Comparison of ENCODE assay signal across 11 cellular contexts in genomic region chr3:71301001-71301400, GRCh38.
DNase-seq lines count a peak whose midpoint lies in the region; ATAC-seq and TF ChIP-seq lines count a peak whose summit lies in the region.
"Had no signal": no experiment of that assay in that cellular context is flagged by ENCODE, and none has a peak within 500 bp of the region (broad histone marks: within the 10 kb centered on the region; RNA-seq: fewer than 3 reads in every experiment).

No MANE protein-coding gene starts in this region.

- H3K4me1 ChIP-seq in rectal smooth muscle tissue (ENCODE audit: control insufficient read depth, insufficient read depth, low read length) (peaks cover 14% of the 10 kb centered on the region), Peyer's patch (peaks cover 0 to 15% (median 0%) of the 10 kb centered on the region in 4 donors)
- H3K4me1 ChIP-seq: testis had no signal

- TF ChIP-seq CTCF in Peyer's patch (IDR thresholded peaks at IDR 0.05) = no peak

- ATAC-seq in GM21825 (IDR thresholded peaks at IDR 0.05; ENCODE audit: unreplicated experiment) = peak; percentile 60
- ATAC-seq: Panc1 had no signal

- H3K36me3 Mint-ChIP-seq in activated CD4-positive, alpha-beta T cell treated with anti-CD3 and anti-CD28 coated beads, Interleukin-2, amount 10 ng/mL, durations not matched to agents 7 days and 5 days (ENCODE audit: low read depth) = peaks cover 19% of the 10 kb centered on the region
- no peaks in the 10 kb centered on the region for H3K36me3 Mint-ChIP-seq in T-helper 1 cell treated with Interleukin-12 subunit alpha and Interleukin-12 subunit beta and Interleukin-4 antibody, amounts not matched to agents 30 μg/mL and 1 μg/mL, for 36 hours (ENCODE audit: low read depth)

- no peak for DNase-seq in activated CD4-positive, alpha-beta T cell treated with anti-CD3 and anti-CD28 coated beads, Interleukin-2, amount 10 ng/mL, durations not matched to agents 7 days and 5 days
- no peak for DNase-seq in activated CD4-positive, alpha-beta T cell treated with anti-CD3 and anti-CD28 coated beads, Interleukin-2, amount 50 U/mL, for 4 hours
- DNase-seq in Peyer's patch = no peak
- DNase-seq in SIG-M5 treated with dmso at 0.1 percent for 504 hours (lab: John Stamatoyannopoulos, UW; ENCODE audit: unreplicated experiment) = no peak
- no peak for DNase-seq in NCI-H1930 (lab: John Stamatoyannopoulos, UW)
- DNase-seq: testis, WERI-Rb-1 had no signal

- peak overlapping the region; percentile 64 for H3K27ac Mint-ChIP-seq in activated CD4-positive, alpha-beta T cell treated with anti-CD3 and anti-CD28 coated beads, Interleukin-2, amount 10 ng/mL, durations not matched to agents 7 days and 5 days
- peak overlapping the region; percentile 15 for H3K27ac Mint-ChIP-seq in T-helper 1 cell treated with Interleukin-12 subunit alpha and Interleukin-12 subunit beta and Interleukin-4 antibody, amounts not matched to agents 30 μg/mL and 1 μg/mL, for 36 hours

- peaks cover 66% of the 10 kb centered on the region for H3K4me1 Mint-ChIP-seq in activated CD4-positive, alpha-beta T cell treated with anti-CD3 and anti-CD28 coated beads, Interleukin-2, amount 10 ng/mL, durations not matched to agents 7 days and 5 days
- H3K4me1 Mint-ChIP-seq in T-helper 1 cell treated with Interleukin-12 subunit alpha and Interleukin-12 subunit beta and Interleukin-4 antibody, amounts not matched to agents 30 μg/mL and 1 μg/mL, for 36 hours (ENCODE audit: low read depth) = peaks cover 39% of the 10 kb centered on the region

- peaks cover 20% of the 10 kb centered on the region for H3K27me3 Mint-ChIP-seq in activated CD4-positive, alpha-beta T cell treated with anti-CD3 and anti-CD28 coated beads, Interleukin-2, amount 10 ng/mL, durations not matched to agents 7 days and 5 days
- H3K27me3 Mint-ChIP-seq in T-helper 1 cell treated with Interleukin-12 subunit alpha and Interleukin-12 subunit beta and Interleukin-4 antibody, amounts not matched to agents 30 μg/mL and 1 μg/mL, for 36 hours (ENCODE audit: low read depth) = peaks cover 93% of the 10 kb centered on the region

- POLR2A ChIA-PET in activated CD4-positive, alpha-beta T cell treated with anti-CD3 and anti-CD28 coated beads, Interleukin-2, amount 10 ng/mL, durations not matched to agents 7 days and 5 days (lab: Charles Lee) = no interaction called here

- peak overlapping the region; percentile 22 for H3K9ac ChIP-seq in rectal smooth muscle tissue (ENCODE audit: low read length)

- peak overlapping the region; percentile 53 for H3K4me3 Mint-ChIP-seq in activated CD4-positive, alpha-beta T cell treated with anti-CD3 and anti-CD28 coated beads, Interleukin-2, amount 10 ng/mL, durations not matched to agents 7 days and 5 days
- peak overlapping the region; percentile 22 for H3K4me3 Mint-ChIP-seq in T-helper 1 cell treated with Interleukin-12 subunit alpha and Interleukin-12 subunit beta and Interleukin-4 antibody, amounts not matched to agents 30 μg/mL and 1 μg/mL, for 36 hours

- no peaks in the 10 kb centered on the region for H3K9me3 ChIP-seq in Peyer's patch
- H3K9me3 ChIP-seq: testis had no signal

- H3K27ac ChIP-seq in rectal smooth muscle tissue (ENCODE audit: low read depth, low read length) = no peak overlapping the region
- peak overlapping the region in 1 of 4 donors; percentile 1 for H3K27ac ChIP-seq in Peyer's patch
- H3K27ac ChIP-seq: testis, WERI-Rb-1 had no signal

- H3K27me3 ChIP-seq in rectal smooth muscle tissue (ENCODE audit: control insufficient read depth, insufficient read depth, low read length) (no peaks in the 10 kb centered on the region), Peyer's patch (no peaks in the 10 kb centered on the region)
- H3K27me3 ChIP-seq: testis had no signal

- no peak for TF ChIP-seq POLR2A in Peyer's patch (IDR thresholded peaks at IDR 0.05)

- CTCF ChIA-PET in activated CD4-positive, alpha-beta T cell treated with anti-CD3 and anti-CD28 coated beads, Interleukin-2, amount 10 ng/mL, durations not matched to agents 7 days and 5 days (lab: Charles Lee) = interaction anchor here (1.2 kb wide), 1 partner anchor 8 kb away, joined by 3 read pairs; no protein-coding TSS in a partner anchor

- no peaks in the 10 kb centered on the region for H3K9me3 Mint-ChIP-seq in activated CD4-positive, alpha-beta T cell treated with anti-CD3 and anti-CD28 coated beads, Interleukin-2, amount 10 ng/mL, durations not matched to agents 7 days and 5 days
- H3K9me3 Mint-ChIP-seq in T-helper 1 cell treated with Interleukin-12 subunit alpha and Interleukin-12 subunit beta and Interleukin-4 antibody, amounts not matched to agents 30 μg/mL and 1 μg/mL, for 36 hours = no peaks in the 10 kb centered on the region

- no peaks in the 10 kb centered on the region for H3K36me3 ChIP-seq in rectal smooth muscle tissue (ENCODE audit: control insufficient read depth, insufficient read depth, low read length)
- no peaks in the 10 kb centered on the region for H3K36me3 ChIP-seq in Peyer's patch
- H3K36me3 ChIP-seq: WERI-Rb-1 had no signal

- H3K4me3 ChIP-seq in rectal smooth muscle tissue (ENCODE audit: low read length) (no peak overlapping the region), Peyer's patch (no peak overlapping the region)
- H3K4me3 ChIP-seq: testis had no signal
